Comparison of ENCODE assay signal across 8 cellular contexts in genomic region chr2:230713331-230714121, GRCh38. TPM values are rescaled to one million over a fixed set of nuclear protein-coding genes. Genes with fewer than 3 reads are reported as not detected.
DNase-seq lines count a peak whose midpoint lies in the region; ATAC-seq and TF ChIP-seq lines count a peak whose summit lies in the region.

No MANE protein-coding gene starts in this region.

- DNase-seq in CD4-positive, CD25-positive, alpha-beta regulatory T cell, result peak; percentile 26 to 69 (median 46)
- DNase-seq in Jurkat, Clone E6-1 (ENCODE audit: low read depth, low spot score), result peak; percentile 32
- peak; percentile 33 for DNase-seq in WTC11 (ENCODE audit: low spot score)
- DNase-seq in cerebellum (ENCODE audit: low spot score), result peak; percentile 17
- peak; percentile 50 for DNase-seq in kidney tubule cell (ENCODE audit: low spot score)
- DNase-seq in stimulated activated CD4-positive, alpha-beta T cell treated with anti-CD3 and anti-CD28 coated beads, Interleukin-1b, Interleukin-23, amount 100 ng/mL, for 4 hours (ENCODE audit: low read depth in 2 of 2), result peak; percentile 12 to 28
- no peak for DNase-seq in OCI-M2 (lab: John Stamatoyannopoulos, UW; ENCODE audit: unreplicated experiment)

- CTCF ChIA-PET in WTC11 (lab: Charles Lee), result interaction anchor here (0.7 to 2.2 kb wide), 9 partner anchors 8 to 189 kb away, joined by 3 to 9 read pairs (median 4); no protein-coding TSS in a partner anchor

- peak overlapping the region; percentile 96 to 99 (median 96) for H3K4me3 Mint-ChIP-seq in CD4-positive, CD25-positive, alpha-beta regulatory T cell
- peak overlapping the region; percentile 96 for H3K4me3 Mint-ChIP-seq in WTC11

- no peaks in the 10 kb centered on the region for H3K9me3 ChIP-seq in CD4-positive, CD25-positive, alpha-beta regulatory T cell (ENCODE audit: control insufficient read depth in 2 of 2, low read length in 2 of 2)

- H3K27ac ChIP-seq in CD4-positive, CD25-positive, alpha-beta regulatory T cell (ENCODE audit: insufficient read depth, low read length, poor library complexity, severe bottlenecking), result peak overlapping the region; percentile 87

- H3K4me1 Mint-ChIP-seq in CD4-positive, CD25-positive, alpha-beta regulatory T cell, result peaks cover 28 to 52% (median 41%) of the 10 kb centered on the region in 4 donors
- peaks cover 38% of the 10 kb centered on the region for H3K4me1 Mint-ChIP-seq in WTC11

- peak overlapping the region; percentile 96 for H3K4me3 ChIP-seq in CD4-positive, CD25-positive, alpha-beta regulatory T cell (ENCODE audit: low read depth, low read length)
- peak overlapping the region; percentile 80 for H3K4me3 ChIP-seq in Jurkat, Clone E6-1 (ENCODE audit: low read length)

- peaks cover 4% of the 10 kb centered on the region for H3K36me3 Mint-ChIP-seq in CD4-positive, CD25-positive, alpha-beta regulatory T cell
- H3K36me3 Mint-ChIP-seq in WTC11, result peaks cover 5% of the 10 kb centered on the region; the same call in 1 of the 2 replicates

- H3K9me3 Mint-ChIP-seq in CD4-positive, CD25-positive, alpha-beta regulatory T cell, result no peaks in the 10 kb centered on the region
- H3K9me3 Mint-ChIP-seq in WTC11, result no peaks in the 10 kb centered on the region

- TF ChIP-seq CTCF in WTC11 (IDR thresholded peaks at IDR 0.05), result no peak

- no peaks in the 10 kb centered on the region for H3K27me3 ChIP-seq in CD4-positive, CD25-positive, alpha-beta regulatory T cell (ENCODE audit: control insufficient read depth, insufficient read depth, low read length)

- no peaks in the 10 kb centered on the region for H3K36me3 ChIP-seq in CD4-positive, CD25-positive, alpha-beta regulatory T cell (ENCODE audit: control insufficient read depth, insufficient read depth, low read length)

- H3K27ac Mint-ChIP-seq in CD4-positive, CD25-positive, alpha-beta regulatory T cell, result peak overlapping the region; percentile 96 to 98 (median 97)
- H3K27ac Mint-ChIP-seq in WTC11, result peak overlapping the region; percentile 92

- H3K27me3 Mint-ChIP-seq in CD4-positive, CD25-positive, alpha-beta regulatory T cell, result peaks cover 6% of the 10 kb centered on the region
- no peaks in the 10 kb centered on the region for H3K27me3 Mint-ChIP-seq in WTC11 (ENCODE audit: low read depth)

- peak; percentile 19 to 21 for ATAC-seq in CD4-positive, CD25-positive, alpha-beta regulatory T cell (ENCODE audit: low read depth in 2 of 2)
- ATAC-seq in GM21390 (IDR thresholded peaks at IDR 0.05; ENCODE audit: unreplicated experiment) (peak; percentile 13), WTC11 (peak; percentile 2)

- H3K4me1 ChIP-seq in CD4-positive, CD25-positive, alpha-beta regulatory T cell (ENCODE audit: control insufficient read depth, insufficient read depth, low read length, poor library complexity, severe bottlenecking), result peaks cover 55% of the 10 kb centered on the region

- POLR2A ChIA-PET in WTC11 (lab: Charles Lee), result no interaction called here

TF ChIP-seq in WTC11, 78 proteins besides CTCF, POLR2A, EP300 and RAD21:
- TF ChIP-seq SP1 (CRISPR knock-in tag; conservative IDR thresholded peaks at IDR 0.05) (no peak), ETV6 (CRISPR knock-in tag; IDR thresholded peaks at IDR 0.05) (no peak), MAX (CRISPR knock-in tag; IDR thresholded peaks at IDR 0.05) (0 out of 2 replicates have a peak, but pooled peaks have one; percentile 20), ZNF423 (CRISPR knock-in tag; IDR thresholded peaks at IDR 0.05) (no peak), ELF4 (CRISPR knock-in tag; IDR thresholded peaks at IDR 0.05; ENCODE audit: low read depth) (no peak), MYBL2 (CRISPR knock-in tag; IDR thresholded peaks at IDR 0.05) (0 out of 2 replicates have a peak, but pooled peaks have one; percentile 1), PRRX2 (CRISPR knock-in tag; IDR thresholded peaks at IDR 0.05) (no peak), JUN (CRISPR knock-in tag; IDR thresholded peaks at IDR 0.05) (0 out of 2 replicates have a peak, but pooled peaks have one; percentile 49), TP53 (CRISPR knock-in tag; IDR thresholded peaks at IDR 0.05) (0 out of 2 replicates have a peak, but pooled peaks have one; percentile 23), NR3C1 (CRISPR knock-in tag; conservative IDR thresholded peaks at IDR 0.05; ENCODE audit: low read depth) (no peak)
- TF ChIP-seq, protein P1, sequence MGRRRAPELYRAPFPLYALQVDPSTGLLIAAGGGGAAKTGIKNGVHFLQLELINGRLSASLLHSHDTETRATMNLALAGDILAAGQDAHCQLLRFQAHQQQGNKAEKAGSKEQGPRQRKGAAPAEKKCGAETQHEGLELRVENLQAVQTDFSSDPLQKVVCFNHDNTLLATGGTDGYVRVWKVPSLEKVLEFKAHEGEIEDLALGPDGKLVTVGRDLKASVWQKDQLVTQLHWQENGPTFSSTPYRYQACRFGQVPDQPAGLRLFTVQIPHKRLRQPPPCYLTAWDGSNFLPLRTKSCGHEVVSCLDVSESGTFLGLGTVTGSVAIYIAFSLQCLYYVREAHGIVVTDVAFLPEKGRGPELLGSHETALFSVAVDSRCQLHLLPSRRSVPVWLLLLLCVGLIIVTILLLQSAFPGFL (CRISPR knock-in tag; IDR thresholded peaks at IDR 0.05; ENCODE audit: borderline replicate concordance), result no peak
- TF ChIP-seq, protein P2, sequence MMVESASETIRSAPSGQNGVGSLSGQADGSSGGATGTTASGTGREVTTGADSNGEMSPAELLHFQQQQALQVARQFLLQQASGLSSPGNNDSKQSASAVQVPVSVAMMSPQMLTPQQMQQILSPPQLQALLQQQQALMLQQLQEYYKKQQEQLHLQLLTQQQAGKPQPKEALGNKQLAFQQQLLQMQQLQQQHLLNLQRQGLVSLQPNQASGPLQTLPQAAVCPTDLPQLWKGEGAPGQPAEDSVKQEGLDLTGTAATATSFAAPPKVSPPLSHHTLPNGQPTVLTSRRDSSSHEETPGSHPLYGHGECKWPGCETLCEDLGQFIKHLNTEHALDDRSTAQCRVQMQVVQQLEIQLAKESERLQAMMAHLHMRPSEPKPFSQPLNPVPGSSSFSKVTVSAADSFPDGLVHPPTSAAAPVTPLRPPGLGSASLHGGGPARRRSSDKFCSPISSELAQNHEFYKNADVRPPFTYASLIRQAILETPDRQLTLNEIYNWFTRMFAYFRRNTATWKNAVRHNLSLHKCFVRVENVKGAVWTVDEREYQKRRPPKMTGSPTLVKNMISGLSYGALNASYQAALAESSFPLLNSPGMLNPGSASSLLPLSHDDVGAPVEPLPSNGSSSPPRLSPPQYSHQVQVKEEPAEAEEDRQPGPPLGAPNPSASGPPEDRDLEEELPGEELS (CRISPR knock-in tag; IDR thresholded peaks at IDR 0.05), result no peak
- TF ChIP-seq, protein P3, sequence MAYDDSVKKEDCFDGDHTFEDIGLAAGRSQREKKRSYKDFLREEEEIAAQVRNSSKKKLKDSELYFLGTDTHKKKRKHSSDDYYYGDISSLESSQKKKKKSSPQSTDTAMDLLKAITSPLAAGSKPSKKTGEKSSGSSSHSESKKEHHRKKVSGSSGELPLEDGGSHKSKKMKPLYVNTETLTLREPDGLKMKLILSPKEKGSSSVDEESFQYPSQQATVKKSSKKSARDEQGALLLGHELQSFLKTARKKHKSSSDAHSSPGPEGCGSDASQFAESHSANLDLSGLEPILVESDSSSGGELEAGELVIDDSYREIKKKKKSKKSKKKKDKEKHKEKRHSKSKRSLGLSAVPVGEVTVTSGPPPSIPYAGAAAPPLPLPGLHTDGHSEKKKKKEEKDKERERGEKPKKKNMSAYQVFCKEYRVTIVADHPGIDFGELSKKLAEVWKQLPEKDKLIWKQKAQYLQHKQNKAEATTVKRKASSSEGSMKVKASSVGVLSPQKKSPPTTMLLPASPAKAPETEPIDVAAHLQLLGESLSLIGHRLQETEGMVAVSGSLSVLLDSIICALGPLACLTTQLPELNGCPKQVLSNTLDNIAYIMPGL (CRISPR knock-in tag; IDR thresholded peaks at IDR 0.05), result peak; percentile 40; the same call in 1 of the 2 replicates
- TF ChIP-seq, protein P4, sequence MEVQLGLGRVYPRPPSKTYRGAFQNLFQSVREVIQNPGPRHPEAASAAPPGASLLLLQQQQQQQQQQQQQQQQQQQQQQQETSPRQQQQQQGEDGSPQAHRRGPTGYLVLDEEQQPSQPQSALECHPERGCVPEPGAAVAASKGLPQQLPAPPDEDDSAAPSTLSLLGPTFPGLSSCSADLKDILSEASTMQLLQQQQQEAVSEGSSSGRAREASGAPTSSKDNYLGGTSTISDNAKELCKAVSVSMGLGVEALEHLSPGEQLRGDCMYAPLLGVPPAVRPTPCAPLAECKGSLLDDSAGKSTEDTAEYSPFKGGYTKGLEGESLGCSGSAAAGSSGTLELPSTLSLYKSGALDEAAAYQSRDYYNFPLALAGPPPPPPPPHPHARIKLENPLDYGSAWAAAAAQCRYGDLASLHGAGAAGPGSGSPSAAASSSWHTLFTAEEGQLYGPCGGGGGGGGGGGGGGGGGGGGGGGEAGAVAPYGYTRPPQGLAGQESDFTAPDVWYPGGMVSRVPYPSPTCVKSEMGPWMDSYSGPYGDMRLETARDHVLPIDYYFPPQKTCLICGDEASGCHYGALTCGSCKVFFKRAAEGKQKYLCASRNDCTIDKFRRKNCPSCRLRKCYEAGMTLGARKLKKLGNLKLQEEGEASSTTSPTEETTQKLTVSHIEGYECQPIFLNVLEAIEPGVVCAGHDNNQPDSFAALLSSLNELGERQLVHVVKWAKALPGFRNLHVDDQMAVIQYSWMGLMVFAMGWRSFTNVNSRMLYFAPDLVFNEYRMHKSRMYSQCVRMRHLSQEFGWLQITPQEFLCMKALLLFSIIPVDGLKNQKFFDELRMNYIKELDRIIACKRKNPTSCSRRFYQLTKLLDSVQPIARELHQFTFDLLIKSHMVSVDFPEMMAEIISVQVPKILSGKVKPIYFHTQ (CRISPR knock-in tag; IDR thresholded peaks at IDR 0.05), result no peak

RNA-seq across cellular contexts. Expression of gene CAB39, which starts 0.9 kb away (rescaled TPM):
- total RNA-seq in CD4-positive, CD25-positive, alpha-beta regulatory T cell, result 114 TPM
- 10 to 100 TPM; 64.3 to 88.4 (median 78.3) TPM for polyA plus RNA-seq in CD4-positive, CD25-positive, alpha-beta regulatory T cell
- 40.8 TPM for polyA plus RNA-seq in Jurkat, Clone E6-1 (2012; ENCODE audit: insufficient read depth, insufficient read length)
- total RNA-seq in WTC11 (2021) (35.6 to 38.9 TPM (median 36.9 TPM) in 3 replicates), cerebellum (98.3 TPM)
